19 cellular contexts compared by ENCODE assay signal in the genomic region with DNA sequence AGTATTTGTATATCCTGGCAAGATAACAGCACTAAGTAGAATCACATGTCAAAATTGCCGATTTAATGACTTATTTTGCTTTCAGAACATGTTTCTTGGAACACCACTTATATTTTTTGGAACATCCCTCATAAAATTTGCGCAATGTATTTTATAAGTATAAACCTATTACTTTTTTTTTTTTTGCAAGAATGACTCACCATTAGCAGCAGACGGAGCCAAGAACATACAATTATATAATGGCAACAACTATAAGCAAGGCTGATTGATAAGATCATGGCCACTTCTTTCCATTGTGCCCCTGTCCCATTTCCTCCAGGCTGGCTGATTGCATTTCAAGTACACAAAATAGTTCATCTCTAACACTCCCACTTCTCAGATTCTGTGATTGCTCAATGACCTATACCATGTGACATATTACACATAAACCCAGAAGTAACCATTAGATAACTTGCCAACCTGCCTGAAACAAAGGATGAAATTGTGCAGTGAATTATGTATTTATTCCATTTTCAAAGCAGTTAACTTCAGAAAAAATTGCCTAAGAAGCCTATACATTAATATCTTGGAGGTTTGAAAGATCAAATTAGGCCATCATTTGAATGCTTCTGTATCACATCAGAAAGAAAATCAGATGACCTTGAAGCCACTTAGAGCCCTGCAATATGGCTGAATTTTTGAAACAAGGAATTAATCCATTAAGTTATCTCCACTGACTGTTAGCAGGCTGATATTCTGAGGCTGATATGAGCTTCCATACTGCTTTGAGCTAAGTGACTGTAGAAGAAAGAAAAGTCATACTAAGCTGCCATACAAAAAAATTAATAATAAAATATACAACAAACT.
DNase-seq lines count a peak whose midpoint lies in the region; ATAC-seq lines count a peak whose summit lies in the region.
"Had no signal": no experiment of that assay in that cellular context is flagged by ENCODE, and none has a peak within 500 bp of the region (broad histone marks: within the 10 kb centered on the region; RNA-seq: fewer than 3 reads in every experiment).

No MANE protein-coding gene starts in this region.

- H3K9me3 ChIP-seq in aorta (ENCODE audit: control insufficient read depth, low read length) (peaks cover 1% of the 10 kb centered on the region), SJCRH30 (replicated peaks) (no peaks in the 10 kb centered on the region)
- H3K9me3 ChIP-seq: transverse colon had no signal

- intact Hi-C loops in aorta (cut with DNase I), result no loop called here

- ATAC-seq in aorta (ENCODE audit: low FRiP score) (peak; percentile 66), GM21360 (IDR thresholded peaks at IDR 0.05; ENCODE audit: unreplicated experiment) (no peak)
- ATAC-seq: natural killer cell treated with Interleukin-12 subunit alpha and Interleukin-12 subunit beta and Interleukin-15 and Interleukin-18, amount 100 ng/mL, for 72 hours; T-helper 17 cell had no signal

- H3K27ac ChIP-seq in aorta (ENCODE audit: low read depth in 1 of 2, low read length in 2 of 2) (no peak overlapping the region), SJCRH30 (no peak overlapping the region)
- H3K27ac ChIP-seq: transverse colon had no signal

- H3K27me3 ChIP-seq in aorta (ENCODE audit: control insufficient read depth in 1 of 2, insufficient read depth in 2 of 2, low read length in 1 of 2) (no peaks in the 10 kb centered on the region), SJCRH30 (no peaks in the 10 kb centered on the region)
- H3K27me3 ChIP-seq: transverse colon had no signal

- H3K36me3 ChIP-seq in aorta (ENCODE audit: control insufficient read depth in 1 of 2, insufficient read depth in 2 of 2, low read length in 1 of 2) (no peaks in the 10 kb centered on the region), SJCRH30 (no peaks in the 10 kb centered on the region)
- H3K36me3 ChIP-seq: transverse colon had no signal

- H3K4me1 ChIP-seq in aorta (ENCODE audit: control insufficient read depth in 1 of 2, insufficient read depth in 2 of 2, low read length in 2 of 2), result no peaks in the 10 kb centered on the region
- H3K4me1 ChIP-seq in SJCRH30, result no peaks in the 10 kb centered on the region
- H3K4me1 ChIP-seq: transverse colon had no signal

- WGBS in aorta, 2 donors, result 21 to 29% methylated on average over 3 of the region's 3 CpGs

- DNase-seq in NCI-H1105 treated with DMSO at 0.1 percent for 48 hours (lab: John Stamatoyannopoulos, UW) (peak; percentile 24), NCI-H1105 (lab: John Stamatoyannopoulos, UW) (no peak), SK-N-DZ (ENCODE audit: low spot score) (peak; percentile 86), fibroblast of peridontal ligament (ENCODE audit: extremely low read depth) (peak; percentile 85), aorta (no peak), SJCRH30 (no peak), foreskin melanocyte (no peak)
- DNase-seq: activated B cell treated with CpG ODN at 0.5 μM for 24 hours; activated naive CD8-positive, alpha-beta T cell treated with anti-CD3 and anti-CD28 coated beads, Interleukin-2, amount 10 ng/mL, durations not matched to agents 7 days and 5 days; CD4-positive, CD25-positive, alpha-beta regulatory T cell; hippocampal formation; mesendoderm; NCI-H1417; NK-92 treated with Interleukin-12 subunit alpha and Interleukin-12 subunit beta, amount 100 ng/mL, for 24 hours; stimulated activated CD4-positive, alpha-beta T cell treated with anti-CD3 and anti-CD28 coated beads, Interleukin-12 subunit alpha, Interleukin-12 subunit beta, amount 100 ng/mL, for 4 hours; T-helper 17 cell; transverse colon had no signal

- H3K4me3 ChIP-seq in aorta (ENCODE audit: low read length in 2 of 2) (no peak overlapping the region), SJCRH30 (no peak overlapping the region)
- H3K4me3 ChIP-seq: transverse colon had no signal

Comparison
In these comparisons a context has a peak if more than half of its experiments do, and no peak if none do; other contexts are left out.
1. DNase-seq: peak in NCI-H1105 treated with DMSO at 0.1 percent for 48 hours (single experiment), SK-N-DZ (single experiment) and fibroblast of peridontal ligament (single experiment); none in NCI-H1105 (single experiment), aorta (0 of 2), SJCRH30 (0 of 2) and foreskin melanocyte (single experiment).